ENCODE assay signal across 8 cellular contexts in genomic region chr11:64996710-64997380, GRCh38. TPM values are rescaled to one million over a fixed set of nuclear protein-coding genes. Genes with fewer than 3 reads are reported as not detected.
DNase-seq lines count a peak whose midpoint lies in the region; ATAC-seq and TF ChIP-seq lines count a peak whose summit lies in the region.

BATF2 (minus strand) TSS chr11:64996971; CDS start chr11:64996914, 57 bp downstream.

- H3K9me3 ChIP-seq in PC-3 (ENCODE audit: low read length), result no peaks in the 10 kb centered on the region

- H3K4me1 Mint-ChIP-seq in stimulated activated naive B cell treated with anti-CD40 and anti-IgM and Interleukin-4, amounts not matched to agents 10 μg/mL and 1 μg/mL and 100 μg/mL, for 72 hours, result peaks cover 28 to 34% of the 10 kb centered on the region in 2 donors

- H3K27ac ChIP-seq in PC-3 (ENCODE audit: low read length) (no peak within 1 kb of the TSS), cingulate gyrus (ENCODE audit: low read depth, low read length) (peak within 1 kb of the TSS; percentile 47)

- H3K36me3 ChIP-seq in PC-3 (ENCODE audit: low read depth, low read length), result no peaks in the 10 kb centered on the region

- no peaks in the 10 kb centered on the region for H3K36me3 Mint-ChIP-seq in stimulated activated naive B cell treated with anti-CD40 and anti-IgM and Interleukin-4, amounts not matched to agents 10 μg/mL and 1 μg/mL and 100 μg/mL, for 72 hours

- peak within 1 kb of the TSS; percentile 38 for H3K4me2 ChIP-seq in PC-3 (ENCODE audit: low read length)

- H3K4me1 ChIP-seq in PC-3 (ENCODE audit: insufficient read depth, low read length), result no peaks in the 10 kb centered on the region

- DNase-seq in COR-L47 (lab: John Stamatoyannopoulos, UW) (peak; percentile 48), HPDE6-E6E7 (ENCODE audit: extremely low spot score) (peak; percentile 88), PC-3 (peak; percentile 61), left colon (peak; percentile 90 to 91), activated gamma-delta T cell (lab: John Stamatoyannopoulos, UW) (no peak)
- peak; percentile 23 for DNase-seq in stimulated activated naive B cell treated with anti-CD40 and anti-IgM and Interleukin-4, amounts not matched to agents 10 μg/mL and 1 μg/mL and 100 μg/mL, for 72 hours
- no peak for DNase-seq in activated CD8-positive, alpha-beta memory T cell treated with anti-CD3 and anti-CD28 coated beads, Interleukin-2, amount 50 U/mL, for 4 hours

- H3K27ac Mint-ChIP-seq in stimulated activated naive B cell treated with anti-CD40 and anti-IgM and Interleukin-4, amounts not matched to agents 10 μg/mL and 1 μg/mL and 100 μg/mL, for 72 hours, result peak within 1 kb of the TSS; percentile 85

- no peaks in the 10 kb centered on the region for H3F3A ChIP-seq in PC-3 (ENCODE audit: low read length, unreplicated experiment)

- ATAC-seq in PC-3 (peak; percentile 89), left colon (peak; percentile 67)
- ATAC-seq in stimulated activated naive B cell treated with anti-CD40 and anti-IgM and Interleukin-4, amounts not matched to agents 10 μg/mL and 1 μg/mL and 100 μg/mL, for 72 hours (replicated peaks), result peak; percentile 76 to 88

- TF ChIP-seq CTCF in PC-3 (conservative IDR thresholded peaks at IDR 0.05; ENCODE audit: low read depth, low read length), result peak; percentile 71

- no peaks in the 10 kb centered on the region for H3K9me2 ChIP-seq in PC-3 (replicated peaks; ENCODE audit: low read length)

- H3K9me3 Mint-ChIP-seq in stimulated activated naive B cell treated with anti-CD40 and anti-IgM and Interleukin-4, amounts not matched to agents 10 μg/mL and 1 μg/mL and 100 μg/mL, for 72 hours, result no peaks in the 10 kb centered on the region

- no peaks in the 10 kb centered on the region for H4K20me1 ChIP-seq in PC-3 (ENCODE audit: low read length)

- POLR2A ChIA-PET in PC-3 (lab: Charles Lee; ENCODE audit: unreplicated experiment), result interaction anchor here (0.6 to 0.7 kb wide), 2 partner anchors 27 to 118 kb away, joined by 5 to 7 read pairs; no protein-coding TSS in a partner anchor

- no peak within 1 kb of the TSS for H3K4me3 ChIP-seq in PC-3 (ENCODE audit: low read length)

- no peaks in the 10 kb centered on the region for H3K27me3 Mint-ChIP-seq in stimulated activated naive B cell treated with anti-CD40 and anti-IgM and Interleukin-4, amounts not matched to agents 10 μg/mL and 1 μg/mL and 100 μg/mL, for 72 hours

- intact Hi-C loops in PC-3 (cut with micrococcal nuclease), result no loop called here
- intact Hi-C loops in left colon (cut with DNase I, micrococcal nuclease), result no loop called here

- H3K4me3 Mint-ChIP-seq in stimulated activated naive B cell treated with anti-CD40 and anti-IgM and Interleukin-4, amounts not matched to agents 10 μg/mL and 1 μg/mL and 100 μg/mL, for 72 hours, result peak within 1 kb of the TSS; percentile 74

- BruUV-seq in PC-3 (replicated peaks; lab: Mats Ljungman, UMichigan), result no TSS peak

- no peak within 1 kb of the TSS for H3K9ac ChIP-seq in PC-3 (ENCODE audit: low read length)

- H3K79me2 ChIP-seq in PC-3 (ENCODE audit: low read length), result no peaks in the 10 kb centered on the region

- no peaks in the 10 kb centered on the region for H3K27me3 ChIP-seq in PC-3 (ENCODE audit: low read length)

- CTCF ChIA-PET in PC-3 (lab: Charles Lee), result interaction anchor here (0.9 to 1.6 kb wide), 4 partner anchors 78 to 152 kb away, joined by 3 to 6 read pairs (median 4); partner anchors contain the start of gene CDC42BPG

- peak within 1 kb of the TSS; percentile 24 for H2AFZ ChIP-seq in PC-3 (ENCODE audit: low read length)

RNA-seq across cellular contexts. Expression of gene BATF2, which starts in this region (rescaled TPM):
- total RNA-seq in PC-3 (2014; rRNA removed) (0.52 TPM in 1 of 2 replicates, not detected in the other), left colon (10 to 100 TPM; 17.4 to 17.6 TPM)

Comparison
In these comparisons a context has a peak if more than half of its experiments do, and no peak if none do; other contexts are left out.
1. RNA of gene BATF2 (total RNA-seq): 17.4 to 17.6 TPM in left colon; 0.52 TPM in PC-3; every median in the first group is over 10 times any median in the second.
2. Peak in DNase-seq, ATAC-seq and H3K4me2 ChIP-seq in PC-3; RNA of the gene not detected or under 1 TPM.
3. DNase-seq: peak in COR-L47 (single experiment), HPDE6-E6E7 (single experiment), left colon (2 of 2) and stimulated activated naive B cell treated with anti-CD40 and anti-IgM and Interleukin-4, amounts not matched to agents 10 μg/mL and 1 μg/mL and 100 μg/mL, for 72 hours (single experiment); none in activated CD8-positive, alpha-beta memory T cell treated with anti-CD3 and anti-CD28 coated beads, Interleukin-2, amount 50 U/mL, for 4 hours (single experiment) and activated gamma-delta T cell (single experiment).
4. Peak in every context shown above with its lines, with median percentiles within 50 percentile points of each other: ATAC-seq.